Comparison of ENCODE assay signal across 25 cellular contexts in the genomic region with DNA sequence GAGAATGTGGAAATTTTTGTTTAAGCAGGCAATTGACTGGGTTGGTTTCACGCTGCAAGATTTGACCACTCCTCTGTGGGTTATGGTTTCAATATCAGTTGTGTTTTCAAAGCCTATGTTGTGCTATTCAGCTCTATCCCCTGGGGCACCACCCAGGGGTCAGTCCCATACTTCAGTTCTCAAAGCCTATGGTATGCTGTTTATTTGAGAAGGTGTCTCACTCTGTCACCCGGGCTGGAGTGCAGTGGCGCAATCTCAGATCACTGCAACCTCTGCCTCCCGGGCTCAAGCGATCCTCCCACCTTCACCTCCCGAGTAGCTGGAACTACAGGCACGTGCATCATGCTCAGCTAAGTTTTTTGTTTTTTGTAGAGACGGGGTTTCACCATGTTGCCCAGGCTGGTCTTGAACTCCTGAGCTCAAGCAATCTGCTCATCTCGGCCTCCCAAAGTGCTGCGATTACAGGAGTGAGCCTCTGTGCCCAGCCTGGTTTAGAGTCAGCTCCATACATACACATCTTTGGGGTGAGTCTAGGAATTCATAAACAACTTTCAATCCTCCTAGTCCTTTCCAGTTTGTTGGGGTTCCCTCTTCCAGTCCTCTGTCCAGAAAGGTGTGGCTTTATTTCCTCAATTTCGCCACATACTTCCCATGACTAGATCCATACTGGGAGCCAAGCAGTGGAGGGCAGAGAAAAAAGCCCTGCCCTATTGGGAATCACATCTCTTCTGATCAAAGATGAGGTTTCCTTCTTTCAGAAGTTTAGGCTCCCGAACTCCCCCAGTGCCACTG. TPM values are rescaled to one million over a fixed set of nuclear protein-coding genes. Genes with fewer than 3 reads are reported as not detected.
DNase-seq lines count a peak whose midpoint lies in the region; ATAC-seq, FAIRE-seq and TF ChIP-seq lines count a peak whose summit lies in the region.
"Had no signal": no experiment of that assay in that cellular context is flagged by ENCODE, and none has a peak within 500 bp of the region (broad histone marks: within the 10 kb centered on the region; RNA-seq: fewer than 3 reads in every experiment).

No MANE protein-coding gene starts in this region.

- FAIRE-seq in GM18507 (lab: Jason Lieb, UNC) = peak; percentile 69
- no peak for FAIRE-seq in K562 (lab: Jason Lieb, UNC)
- FAIRE-seq: frontal cortex, H54, kidney had no signal

- ATAC-seq in HG02885 (IDR thresholded peaks at IDR 0.05; ENCODE audit: poor library complexity, unreplicated experiment) (peak; percentile 55), K562 (peak; percentile 52)
- ATAC-seq: heart right ventricle, T-cell had no signal

- H3K9ac ChIP-seq in K562 (ENCODE audit: insufficient read depth in 1 of 2, low read depth in 2 of 2, low read length in 2 of 2) = no peak overlapping the region
- no peak overlapping the region for H3K9ac ChIP-seq in mesendoderm (ENCODE audit: low read length)

- no peaks in the 10 kb centered on the region for H3K9me1 ChIP-seq in K562 (ENCODE audit: control insufficient read depth, insufficient read depth, low read length)

- CTCF ChIA-PET in K562 (lab: Yijun Ruan, JAX; ENCODE audit: low intra/inter-chr PET ratio) = interaction anchor here (0.5 to 1.1 kb wide), 2 partner anchors 190 to 1162 kb away, joined by 4 read pairs; no protein-coding TSS in a partner anchor

- TF ChIP-seq EP300 in K562 (IDR thresholded peaks at IDR 0.05; ENCODE audit: low read length) = no peak

- no peak overlapping the region for H4K8ac ChIP-seq in mesendoderm (ENCODE audit: low read depth, low read length)

- WGBS in K562 (ENCODE audit: insufficient coverage, low coverage, missing lambda C conversion rate) = 14% methylated on average over 12 of the region's 12 CpGs
- WGBS in mesendoderm (ENCODE audit: extremely low coverage, insufficient coverage, low lambda C conversion rate) = no CpG with 5 or more reads among the region's 12 CpGs

- H3K18ac ChIP-seq in mesendoderm (ENCODE audit: low read length) = no peak overlapping the region

- no peaks in the 10 kb centered on the region for H3K36me3 ChIP-seq in K562 (ENCODE audit: control insufficient read depth, insufficient read depth, low read length)
- no peaks in the 10 kb centered on the region for H3K36me3 ChIP-seq in mesendoderm (ENCODE audit: control insufficient read depth, insufficient read depth, low read length)
- H3K36me3 ChIP-seq: breast epithelium, sigmoid colon, SJSA1 had no signal

- no peak overlapping the region for H2BK15ac ChIP-seq in mesendoderm (replicated peaks; ENCODE audit: low read depth)

- peak; percentile 25 for DNase-seq in GM18507 (ENCODE audit: extremely low spot score, insufficient read length, low read depth)
- DNase-seq in K562 (ENCODE audit: extremely low read depth in 1 of 4, low spot score in 3 of 4) = peak in 2 of 4 experiments; percentile 30 to 35
- no peak for DNase-seq in mesendoderm
- DNase-seq in SKM-1 (lab: John Stamatoyannopoulos, UW; ENCODE audit: unreplicated experiment) = no peak
- DNase-seq in hepatic stellate cell (ENCODE audit: low spot score) = no peak
- no peak for DNase-seq in AG20443 (ENCODE audit: low spot score)
- DNase-seq: activated CD4-positive, alpha-beta T cell treated with anti-CD3 and anti-CD28 coated beads, Interleukin-2, amount 10 ng/mL, durations not matched to agents 24 days and 14 days; activated T-cell treated with anti-CD3 and anti-CD28 coated beads, Interleukin-2, amount 50 U/mL, for 1 hour; anterior cingulate cortex; DMS79; GDM1; heart right ventricle; kidney; NCI-H1694 treated with DMSO at 0.1 percent for 48 hours; NCI-H446 treated with DMSO at 0.1 percent for 48 hours; sigmoid colon; stimulated activated CD4-positive, alpha-beta T cell treated with anti-CD3 and anti-CD28 coated beads, Interleukin-4, amount 100 ng/mL, for 1 hour; T-cell had no signal

- H3K4me3 ChIP-seq in K562 (no peak overlapping the region), mesendoderm (ENCODE audit: low read length) (no peak overlapping the region)
- H3K4me3 ChIP-seq: breast epithelium, heart right ventricle, sigmoid colon, SJSA1, tibial nerve had no signal

- no peak overlapping the region for H3K4me2 ChIP-seq in K562 (ENCODE audit: insufficient read depth, low read length)
- H3K4me2 ChIP-seq in mesendoderm (ENCODE audit: low read length) = no peak overlapping the region

- no peak overlapping the region for H3K23ac ChIP-seq in mesendoderm (ENCODE audit: low read length)

- no peaks in the 10 kb centered on the region for H3K79me1 ChIP-seq in mesendoderm (ENCODE audit: low read length)

- intact Hi-C loops in K562 (cut with micrococcal nuclease) = no loop called here

- peaks cover 8% of the 10 kb centered on the region; the same call in 1 of the 2 replicates for H4K20me1 ChIP-seq in K562 (replicated peaks; ENCODE audit: control insufficient read depth, insufficient read depth, low read length)

- TF ChIP-seq POLR2A in K562 (conservative IDR thresholded peaks at IDR 0.05) = no peak

- H3K27me3 ChIP-seq in K562 (ENCODE audit: control insufficient read depth in 2 of 2, insufficient read depth in 2 of 2, low read length in 2 of 2) (peaks cover 11 to 32% of the 10 kb centered on the region in 2 experiments; a peak in 4 of 5 replicates), mesendoderm (ENCODE audit: insufficient read depth, low read length, poor library complexity) (no peaks in the 10 kb centered on the region)
- H3K27me3 ChIP-seq: breast epithelium, heart right ventricle, sigmoid colon, SJSA1, tibial nerve had no signal

- H2AK5ac ChIP-seq in mesendoderm (ENCODE audit: low read length) = no peak overlapping the region

- H3K4ac ChIP-seq in mesendoderm (ENCODE audit: low read depth, low read length) = no peak overlapping the region

- no peaks in the 10 kb centered on the region for H3K79me2 ChIP-seq in K562 (ENCODE audit: control insufficient read depth, insufficient read depth, low read length)
- H3K79me2 ChIP-seq in mesendoderm (ENCODE audit: control insufficient read depth, insufficient read depth, low read length) = no peaks in the 10 kb centered on the region

- no TSS peak for BruUV-seq in K562 (replicated peaks; lab: Mats Ljungman, UMichigan)

- H2AFZ ChIP-seq in K562 (ENCODE audit: low read depth, low read length) = no peak overlapping the region

- H3K27ac ChIP-seq in K562 (ENCODE audit: extremely low read depth, low read depth, low read length) (no peak overlapping the region), mesendoderm (ENCODE audit: low read depth, low read length) (no peak overlapping the region)
- H3K27ac ChIP-seq: breast epithelium, C4-2B, heart right ventricle, sigmoid colon, SJSA1, tibial nerve had no signal

- POLR2A ChIA-PET in K562 (lab: Yijun Ruan, JAX) = interaction anchor here (0.7 to 49.7 kb wide), 12 partner anchors 9 to 195 kb away, joined by 3 to 1041 read pairs (median 4); partner anchors contain the start of gene PPM1F

- no peak for TF ChIP-seq RAD21 in K562 (CRISPR knock-in tag; conservative IDR thresholded peaks at IDR 0.05 in 1 of 2, IDR thresholded peaks at IDR 0.05 in 1 of 2)

- in situ Hi-C loops in K562 (cut with MboI) = no loop called here

- H2BK120ac ChIP-seq in mesendoderm (ENCODE audit: low read depth, low read length) = no peak overlapping the region

- no peak overlapping the region for H4K5ac ChIP-seq in mesendoderm (ENCODE audit: low read length)

- TF ChIP-seq CTCF in K562 (IDR thresholded peaks at IDR 0.05 in 2 of 3, conservative IDR thresholded peaks at IDR 0.05 in 1 of 3; ENCODE audit: insufficient read depth in 2 of 3, low read depth in 1 of 3, low read length in 3 of 3) = no peak

- H3K4me1 ChIP-seq in K562 (replicated peaks in 1 of 2; ENCODE audit: control insufficient read depth in 2 of 2, insufficient read depth in 2 of 2, low read length in 2 of 2) = 0 out of 5 replicates have a peak, but pooled peaks cover 0 to 4% of the 10 kb centered on the region in 2 experiments
- H3K4me1 ChIP-seq in mesendoderm (ENCODE audit: control insufficient read depth, low read depth, low read length) = no peaks in the 10 kb centered on the region
- H3K4me1 ChIP-seq: breast epithelium, heart right ventricle, sigmoid colon, SJSA1, tibial nerve had no signal

- H3K56ac ChIP-seq in mesendoderm (ENCODE audit: low read length) = no peak overlapping the region

- H2BK5ac ChIP-seq in mesendoderm (ENCODE audit: low read length) = no peak overlapping the region

- no peaks in the 10 kb centered on the region for H3K9me3 ChIP-seq in K562 (replicated peaks; ENCODE audit: control insufficient read depth, insufficient read depth, low read depth, low read length)
- H3K9me3 ChIP-seq: breast epithelium, heart right ventricle, sigmoid colon, SJSA1, tibial nerve had no signal

RNA-seq across cellular contexts. Expression of gene MAPK1, which starts 35.0 kb away (rescaled TPM):
- 220 and 305 TPM in 2 replicates for total RNA-seq in K562 (2011; cell fraction: chromatin; rRNA removed; ENCODE audit: low replicate concordance)
- total RNA-seq in K562 (2011; cell fraction: nucleolus; rRNA removed) = 68.7 and 81.2 TPM in 2 replicates
- 142 and 210 TPM in 2 replicates for total RNA-seq in K562 (2011; cell fraction: nucleoplasm; rRNA removed)
- 183 and 249 TPM in 2 replicates for total RNA-seq in K562 (2014; rRNA removed)
- 319 and 370 TPM in 2 replicates for total RNA-seq in K562 (2014; rRNA removed; fragmentation: Illumina TruSeq; extraction: Trizol)
- 283 and 289 TPM in 2 replicates for total RNA-seq in K562 (2015; rRNA removed; fragmentation: Illumina TruSeq; extraction: Trizol)
- 464 and 475 TPM in 2 replicates for total RNA-seq in K562 (2021)
- polyA plus RNA-seq in K562 (2011; rRNA removed) = 381 and 575 TPM in 2 replicates
- 168 and 240 TPM in 2 replicates for polyA plus RNA-seq in K562 (2011; cell fraction: cytosol; rRNA removed)
- polyA plus RNA-seq in K562 (2011; cell fraction: nucleus; rRNA removed) = 236 and 309 TPM in 2 replicates
- polyA plus RNA-seq in K562 (2012) = 233 and 368 TPM in 2 replicates
- polyA plus RNA-seq in K562 (2014; fragmentation: Illumina TruSeq; extraction: Trizol) = 260 and 350 TPM in 2 replicates
- 10 to 100 TPM; 46.3 to 51.4 TPM for polyA plus RNA-seq in K562 (2014; fragmentation: Nextera tagmentation; extraction: Ambion mirVana)
- 146 and 212 TPM in 2 replicates for polyA plus RNA-seq in K562 (2014; rRNA removed)
- polyA minus RNA-seq in K562 (2011; rRNA and poly(A)+ RNA removed) = 295 and 429 TPM in 2 replicates
- polyA minus RNA-seq in K562 (2011; cell fraction: cytosol; rRNA and poly(A)+ RNA removed) = 100 and 114 TPM in 2 replicates
- polyA minus RNA-seq in K562 (2011; cell fraction: nucleus; rRNA and poly(A)+ RNA removed) = 36.5 and 66.6 TPM in 2 replicates
- polyA plus RNA-seq in mesendoderm (2013, experiment 1 of 2) = 35.4 TPM
- 37.6 TPM for polyA plus RNA-seq in mesendoderm (2013, experiment 2 of 2)

RNA-seq across cellular contexts. Expression of gene PPM1F, which starts 50.2 kb away (rescaled TPM):
- total RNA-seq in K562 (2011; cell fraction: chromatin; rRNA removed; ENCODE audit: low replicate concordance) = 103 and 226 TPM in 2 replicates
- total RNA-seq in K562 (2011; cell fraction: nucleolus; rRNA removed) = 122 and 135 TPM in 2 replicates
- 120 and 153 TPM in 2 replicates for total RNA-seq in K562 (2011; cell fraction: nucleoplasm; rRNA removed)
- 132 and 153 TPM in 2 replicates for total RNA-seq in K562 (2014; rRNA removed)
- total RNA-seq in K562 (2014; rRNA removed; fragmentation: Illumina TruSeq; extraction: Trizol) = 33.1 and 36.9 TPM in 2 replicates
- 74.6 and 75.0 TPM in 2 replicates for total RNA-seq in K562 (2015; rRNA removed; fragmentation: Illumina TruSeq; extraction: Trizol)
- total RNA-seq in K562 (2021) = 157 and 159 TPM in 2 replicates
- polyA plus RNA-seq in K562 (2011; rRNA removed) = 64.0 and 73.1 TPM in 2 replicates
- polyA plus RNA-seq in K562 (2011; cell fraction: cytosol; rRNA removed) = 74.8 and 124 TPM in 2 replicates
- polyA plus RNA-seq in K562 (2011; cell fraction: nucleus; rRNA removed) = 187 and 284 TPM in 2 replicates
- polyA plus RNA-seq in K562 (2012) = 81.6 and 118 TPM in 2 replicates
- 53.8 and 92.1 TPM in 2 replicates for polyA plus RNA-seq in K562 (2014; fragmentation: Illumina TruSeq; extraction: Trizol)
- polyA plus RNA-seq in K562 (2014; fragmentation: Nextera tagmentation; extraction: Ambion mirVana) = 1 to 10 TPM; 2.1 to 4.5 TPM
- 110 and 121 TPM in 2 replicates for polyA plus RNA-seq in K562 (2014; rRNA removed)
- 29.5 and 43.3 TPM in 2 replicates for polyA minus RNA-seq in K562 (2011; rRNA and poly(A)+ RNA removed)
- polyA minus RNA-seq in K562 (2011; cell fraction: cytosol; rRNA and poly(A)+ RNA removed) = 53.3 and 68.1 TPM in 2 replicates
- polyA minus RNA-seq in K562 (2011; cell fraction: nucleus; rRNA and poly(A)+ RNA removed) = 34.9 and 45.5 TPM in 2 replicates
- 12.7 TPM for polyA plus RNA-seq in mesendoderm (2013, experiment 1 of 2)
- 15.2 TPM for polyA plus RNA-seq in mesendoderm (2013, experiment 2 of 2)
